ENCODE assay signal across 8 cellular contexts in genomic region chr3:129440648-129441190, GRCh38. TPM values are rescaled to one million over a fixed set of nuclear protein-coding genes. Genes with fewer than 3 reads are reported as not detected.
DNase-seq lines count a peak whose midpoint lies in the region; ATAC-seq, FAIRE-seq and TF ChIP-seq lines count a peak whose summit lies in the region.

No MANE protein-coding gene starts in this region.

- peak overlapping the region; percentile 90 for H3K4me3 Mint-ChIP-seq in progenitor cell of endocrine pancreas (ENCODE audit: low read depth)

- H3K9me3 Mint-ChIP-seq in progenitor cell of endocrine pancreas (ENCODE audit: low read depth) = no peaks in the 10 kb centered on the region

- no peak for TF ChIP-seq CTCF in GM12864 (IDR thresholded peaks at IDR 0.05; ENCODE audit: low read depth, low read length, missing control alignments)
- no peak for TF ChIP-seq CTCF in OCI-LY3 (IDR thresholded peaks at IDR 0.05; ENCODE audit: low read depth, low read length)
- no peak for TF ChIP-seq CTCF in epithelial cell of proximal tubule (conservative IDR thresholded peaks at IDR 0.05; ENCODE audit: low read depth, low read length)
- no peak for TF ChIP-seq CTCF in progenitor cell of endocrine pancreas (IDR thresholded peaks at IDR 0.05; ENCODE audit: unreplicated experiment)

- H3K27ac Mint-ChIP-seq in progenitor cell of endocrine pancreas = peak overlapping the region; percentile 97

- no peak for FAIRE-seq in HTR-8/SVneo (lab: Jason Lieb, UNC)

- peaks cover 43% of the 10 kb centered on the region for H3K4me1 Mint-ChIP-seq in progenitor cell of endocrine pancreas (ENCODE audit: low read depth)

- H3K9me3 ChIP-seq in OCI-LY3 (ENCODE audit: insufficient read depth, low read length) = no peaks in the 10 kb centered on the region

- peak overlapping the region; percentile 97 for H3K4me2 ChIP-seq in OCI-LY3 (ENCODE audit: low read length)

- H3K79me2 ChIP-seq in OCI-LY3 (ENCODE audit: low read length) = peaks cover 31% of the 10 kb centered on the region

- peak overlapping the region; percentile 89 for H3K9ac ChIP-seq in OCI-LY3 (ENCODE audit: low read length)

- H4K20me1 ChIP-seq in OCI-LY3 (ENCODE audit: insufficient read depth, low read length) = no peaks in the 10 kb centered on the region

- peaks cover 31% of the 10 kb centered on the region for H3K4me1 ChIP-seq in OCI-LY3 (ENCODE audit: low read length)

- H3K4me3 ChIP-seq in GM12864 (ENCODE audit: low read depth, low read length) = peak overlapping the region; percentile 95
- H3K4me3 ChIP-seq in OCI-LY3 (ENCODE audit: low read length) = peak overlapping the region; percentile 96
- peak overlapping the region; percentile 86 for H3K4me3 ChIP-seq in epithelial cell of proximal tubule (ENCODE audit: low read depth, low read length)

- peak overlapping the region; percentile 35 for H2AFZ ChIP-seq in OCI-LY3 (ENCODE audit: low read depth, low read length)

- H3K36me3 ChIP-seq in OCI-LY3 (replicated peaks; ENCODE audit: low read depth, low read length) = peaks cover 21% of the 10 kb centered on the region

- no peaks in the 10 kb centered on the region for H3K27me3 Mint-ChIP-seq in progenitor cell of endocrine pancreas

- DNase-seq in GM12864 (ENCODE audit: low read depth) = no peak
- no peak for DNase-seq in epithelial cell of proximal tubule (ENCODE audit: low read depth)
- DNase-seq in progenitor cell of endocrine pancreas (ENCODE audit: low spot score, unreplicated experiment) = no peak
- no peak for DNase-seq in glomerular visceral epithelial cell (ENCODE audit: extremely low spot score)
- no peak for DNase-seq in HTR-8/SVneo (ENCODE audit: insufficient read length, low spot score)
- no peak for DNase-seq in NCI-H1694 (lab: John Stamatoyannopoulos, UW)

- H3K36me3 Mint-ChIP-seq in progenitor cell of endocrine pancreas (ENCODE audit: insufficient read depth) = peaks cover 8% of the 10 kb centered on the region

- no peaks in the 10 kb centered on the region for H3K27me3 ChIP-seq in OCI-LY3 (ENCODE audit: low read depth, low read length)

- peak overlapping the region; percentile 72 for H3K27ac ChIP-seq in OCI-LY3 (ENCODE audit: low read length)

- no peak for ATAC-seq in GM21381 (IDR thresholded peaks at IDR 0.05; ENCODE audit: unreplicated experiment)

RNA-seq across cellular contexts. Expression of gene IFT122, which starts 0.7 kb away (rescaled TPM):
- total RNA-seq in epithelial cell of proximal tubule (15.2 and 19.2 TPM in 2 replicates), progenitor cell of endocrine pancreas (69.6 and 75.6 TPM in 2 replicates)

RNA-seq across cellular contexts. Expression of gene MBD4, which starts 1.0 kb away (rescaled TPM):
- 25.2 and 25.7 TPM in 2 replicates for total RNA-seq in epithelial cell of proximal tubule
- total RNA-seq in progenitor cell of endocrine pancreas = 32.5 and 37.1 TPM in 2 replicates

RNA-seq across cellular contexts. Expression of gene EFCAB12, which starts 12.3 kb away (rescaled TPM):
- total RNA-seq in epithelial cell of proximal tubule (not detected in 2 replicates), progenitor cell of endocrine pancreas (6.6 and 6.8 TPM in 2 replicates)
